Comparison of ENCODE assay signal across 17 cellular contexts in the genomic region with DNA sequence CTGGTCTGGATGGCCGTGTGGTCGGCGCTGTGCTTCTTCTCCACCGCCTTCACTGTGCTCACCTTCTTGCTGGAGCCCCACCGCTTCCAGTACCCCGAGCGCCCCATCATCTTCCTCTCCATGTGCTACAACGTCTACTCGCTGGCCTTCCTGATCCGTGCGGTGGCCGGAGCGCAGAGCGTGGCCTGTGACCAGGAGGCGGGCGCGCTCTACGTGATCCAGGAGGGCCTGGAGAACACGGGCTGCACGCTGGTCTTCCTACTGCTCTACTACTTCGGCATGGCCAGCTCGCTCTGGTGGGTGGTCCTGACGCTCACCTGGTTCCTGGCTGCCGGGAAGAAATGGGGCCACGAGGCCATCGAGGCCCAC. TPM values are rescaled to one million over a fixed set of nuclear protein-coding genes. Genes with fewer than 3 reads are reported as not detected.
A peak's percentile ranks its signal among the peaks of the same experiment; 100 is the strongest.
DNase-seq lines count a peak whose midpoint lies in the region; ATAC-seq and TF ChIP-seq lines count a peak whose summit lies in the region.
"Had no signal": no experiment of that assay in that cellular context is flagged by ENCODE, and none has a peak within 500 bp of the region (broad histone marks: within the 10 kb centered on the region; RNA-seq: fewer than 3 reads in every experiment).

No MANE protein-coding gene starts in this region.

- H3K79me2 ChIP-seq in neural progenitor cell (ENCODE audit: low read depth), result no peaks in the 10 kb centered on the region

- TF ChIP-seq CTCF in chondrocyte (IDR thresholded peaks at IDR 0.05) (no peak), neural progenitor cell (IDR thresholded peaks at IDR 0.05) (no peak)

- no peak for TF ChIP-seq POLR2A in erythroblast (IDR thresholded peaks at IDR 0.05; ENCODE audit: low read length)

- CTCF ChIA-PET in activated CD4-positive, alpha-beta T cell treated with anti-CD3 and anti-CD28 coated beads, Interleukin-2, amount 10 ng/mL, durations not matched to agents 7 days and 5 days (lab: Charles Lee), result no interaction called here

- no peak overlapping the region for H3K27ac ChIP-seq in neural progenitor cell
- H3K27ac ChIP-seq: coronary artery, gastroesophageal sphincter, left lung, Peyer's patch had no signal

- H3K4me3 ChIP-seq in neural progenitor cell, result no peak overlapping the region
- H3K4me3 ChIP-seq: GM12878 had no signal

- no peaks in the 10 kb centered on the region for H3K36me3 ChIP-seq in neural progenitor cell
- H3K36me3 ChIP-seq: Peyer's patch had no signal

- peaks cover 8% of the 10 kb centered on the region for H3K4me1 Mint-ChIP-seq in activated CD4-positive, alpha-beta T cell treated with anti-CD3 and anti-CD28 coated beads, Interleukin-2, amount 10 ng/mL, durations not matched to agents 7 days and 5 days
- H3K4me1 Mint-ChIP-seq in IgD-negative memory B cell, result peaks cover 0 to 2% (median 0%) of the 10 kb centered on the region in 3 donors
- H3K4me1 Mint-ChIP-seq in chondrocyte (ENCODE audit: low read depth), result peaks cover 24% of the 10 kb centered on the region
- H3K4me1 Mint-ChIP-seq in neural progenitor cell, result peaks cover 38% of the 10 kb centered on the region

- no peak overlapping the region for H3K4me2 ChIP-seq in neural progenitor cell

- no peak overlapping the region for H3K27ac Mint-ChIP-seq in activated CD4-positive, alpha-beta T cell treated with anti-CD3 and anti-CD28 coated beads, Interleukin-2, amount 10 ng/mL, durations not matched to agents 7 days and 5 days
- peak overlapping the region in 1 of 3 donors; percentile 71 for H3K27ac Mint-ChIP-seq in IgD-negative memory B cell
- H3K27ac Mint-ChIP-seq in chondrocyte (ENCODE audit: unreplicated experiment), result peak overlapping the region; percentile 52
- peak overlapping the region; percentile 29 for H3K27ac Mint-ChIP-seq in neural progenitor cell

- POLR2A ChIA-PET in activated CD4-positive, alpha-beta T cell treated with anti-CD3 and anti-CD28 coated beads, Interleukin-2, amount 10 ng/mL, durations not matched to agents 7 days and 5 days (lab: Charles Lee), result no interaction called here

- H3K4me1 ChIP-seq in neural progenitor cell, result peaks cover 4% of the 10 kb centered on the region

- peak overlapping the region; percentile 56 for H3K4me3 Mint-ChIP-seq in activated CD4-positive, alpha-beta T cell treated with anti-CD3 and anti-CD28 coated beads, Interleukin-2, amount 10 ng/mL, durations not matched to agents 7 days and 5 days
- H3K4me3 Mint-ChIP-seq in IgD-negative memory B cell (peak overlapping the region in 3 of 4 donors; percentile 68 to 79 (median 70)), chondrocyte (ENCODE audit: unreplicated experiment) (peak overlapping the region; percentile 57), neural progenitor cell (peak overlapping the region; percentile 78)

- peaks cover 5% of the 10 kb centered on the region for H3K27me3 Mint-ChIP-seq in activated CD4-positive, alpha-beta T cell treated with anti-CD3 and anti-CD28 coated beads, Interleukin-2, amount 10 ng/mL, durations not matched to agents 7 days and 5 days
- H3K27me3 Mint-ChIP-seq in IgD-negative memory B cell (peaks cover 12% of the 10 kb centered on the region), chondrocyte (ENCODE audit: low read depth) (no peaks in the 10 kb centered on the region), neural progenitor cell (ENCODE audit: insufficient read depth, low read depth) (peaks cover 13% of the 10 kb centered on the region)

- ATAC-seq in HG02588 (IDR thresholded peaks at IDR 0.05; ENCODE audit: unreplicated experiment), result no peak
- ATAC-seq: GM12878 had no signal

- no peak overlapping the region for H2AFZ ChIP-seq in neural progenitor cell (replicated peaks)

- H3K9me3 ChIP-seq in neural progenitor cell (ENCODE audit: low read depth), result no peaks in the 10 kb centered on the region
- H3K9me3 ChIP-seq: left lung had no signal

- H3K36me3 Mint-ChIP-seq in activated CD4-positive, alpha-beta T cell treated with anti-CD3 and anti-CD28 coated beads, Interleukin-2, amount 10 ng/mL, durations not matched to agents 7 days and 5 days (ENCODE audit: low read depth), result peaks cover 4% of the 10 kb centered on the region
- no peaks in the 10 kb centered on the region for H3K36me3 Mint-ChIP-seq in IgD-negative memory B cell
- peaks cover 3% of the 10 kb centered on the region for H3K36me3 Mint-ChIP-seq in chondrocyte (ENCODE audit: low read depth)
- H3K36me3 Mint-ChIP-seq in neural progenitor cell, result peaks cover 8% of the 10 kb centered on the region

- H3K9ac ChIP-seq in neural progenitor cell, result no peak overlapping the region

- H3K9me3 Mint-ChIP-seq in activated CD4-positive, alpha-beta T cell treated with anti-CD3 and anti-CD28 coated beads, Interleukin-2, amount 10 ng/mL, durations not matched to agents 7 days and 5 days, result no peaks in the 10 kb centered on the region
- peaks cover 0 to 5% (median 0%) of the 10 kb centered on the region in 3 donors for H3K9me3 Mint-ChIP-seq in IgD-negative memory B cell
- H3K9me3 Mint-ChIP-seq in chondrocyte (ENCODE audit: low read depth), result no peaks in the 10 kb centered on the region
- H3K9me3 Mint-ChIP-seq in neural progenitor cell, result no peaks in the 10 kb centered on the region

- no peak for DNase-seq in activated CD4-positive, alpha-beta T cell treated with anti-CD3 and anti-CD28 coated beads, Interleukin-2, amount 10 ng/mL, durations not matched to agents 7 days and 5 days
- no peak for DNase-seq in activated CD4-positive, alpha-beta T cell treated with anti-CD3 and anti-CD28 coated beads for 48 hours
- no peak for DNase-seq in chondrocyte (ENCODE audit: low spot score)
- DNase-seq in neural progenitor cell (ENCODE audit: low spot score), result no peak
- no peak for DNase-seq in C1 segment of cervical spinal cord (lab: John Stamatoyannopoulos, UW)
- no peak for DNase-seq in erythroblast (lab: John Stamatoyannopoulos, UW)
- DNase-seq: aorta, COR-L47, NCI-H1105 treated with DMSO at 0.1 percent for 48 hours, NCI-H2171 treated with DMSO at 0.1 percent for 48 hours, Peyer's patch had no signal

- peaks cover 17% of the 10 kb centered on the region for H3K27me3 ChIP-seq in neural progenitor cell
- H3K27me3 ChIP-seq: Peyer's patch had no signal

- peaks cover 34% of the 10 kb centered on the region for H3F3A ChIP-seq in neural progenitor cell (ENCODE audit: low read depth)

- H4K20me1 ChIP-seq in neural progenitor cell (ENCODE audit: low read depth), result peaks cover 15% of the 10 kb centered on the region

RNA-seq across cellular contexts. Expression of a gene that starts 1.1 kb away (rescaled TPM):
- not detected for total RNA-seq in activated CD4-positive, alpha-beta T cell treated with anti-CD3 and anti-CD28 coated beads, Interleukin-2, amount 10 ng/mL, durations not matched to agents 7 days and 5 days
- not detected for polyA plus RNA-seq in IgD-negative memory B cell
- total RNA-seq in chondrocyte, result 2.2 to 4.5 TPM (median 4.3 TPM) in 3 replicates
- 1.1 and 5.8 TPM in 2 replicates for total RNA-seq in neural progenitor cell (ENCODE audit: low replicate concordance)
- total RNA-seq: GM12878 had no signal
